8 cellular contexts compared by ENCODE assay signal in genomic region chr5:132387649-132388117, GRCh38. TPM values are rescaled to one million over a fixed set of nuclear protein-coding genes. Genes with fewer than 3 reads are reported as not detected.
A peak's percentile ranks its signal among the peaks of the same experiment; 100 is the strongest.
DNase-seq lines count a peak whose midpoint lies in the region; ATAC-seq and TF ChIP-seq lines count a peak whose summit lies in the region.

No MANE protein-coding gene starts in this region.

- H3K27me3 ChIP-seq in prostate gland (replicated peaks; ENCODE audit: insufficient read depth) = no peaks in the 10 kb centered on the region

- DNase-seq in HFF-Myc (ENCODE audit: extremely low read depth, low read depth) (peak; percentile 97), T-helper 17 cell (no peak), fibroblast of the aortic adventitia (ENCODE audit: low read depth) (peak; percentile 99), prostate gland (ENCODE audit: low spot score) (peak; percentile 82), COR-L47 (lab: John Stamatoyannopoulos, UW) (no peak), HuH-7 (ENCODE audit: low spot score) (no peak)
- DNase-seq in stimulated activated CD4-positive, alpha-beta T cell treated with anti-CD3 and anti-CD28 coated beads, Interleukin-12 subunit alpha, Interleukin-12 subunit beta, amount 100 ng/mL, for 4 hours = no peak

- no peaks in the 10 kb centered on the region for H3K27me3 Mint-ChIP-seq in T-helper 17 cell

- TF ChIP-seq CTCF in HFF-Myc (IDR thresholded peaks at IDR 0.05; ENCODE audit: low read depth, low read length, missing control alignments) (no peak), fibroblast of the aortic adventitia (IDR thresholded peaks at IDR 0.05; ENCODE audit: insufficient read depth, low read length) (peak; percentile 2), prostate gland (IDR thresholded peaks at IDR 0.05) (peak in 1 of 4 experiments; percentile 16)

- peak overlapping the region; percentile 86 for H3K27ac Mint-ChIP-seq in T-helper 17 cell

- no peaks in the 10 kb centered on the region for H3K36me3 Mint-ChIP-seq in T-helper 17 cell (ENCODE audit: low read depth)

- H3K4me3 ChIP-seq in HFF-Myc (replicated peaks; ENCODE audit: low read depth, low read length) (no peak overlapping the region), fibroblast of the aortic adventitia (ENCODE audit: low read depth, low read length) (peak overlapping the region; percentile 22), prostate gland (no peak overlapping the region)

- H3K9me3 ChIP-seq in T-helper 17 cell (ENCODE audit: control insufficient read depth, low read length, poor library complexity, severe bottlenecking) (no peaks in the 10 kb centered on the region), prostate gland (no peaks in the 10 kb centered on the region)

- intact Hi-C loops in prostate gland (cut with DNase I) = loop anchor here (1.0 kb wide), 1 partner anchor 23 kb away; no protein-coding TSS in a partner anchor

- WGBS in prostate gland = 10% methylated on average over 4 of the region's 4 CpGs

- no peak for ATAC-seq in T-helper 17 cell
- no peak for ATAC-seq in activated CD4-positive, CD25-positive, alpha-beta regulatory T cell treated with anti-CD3 and anti-CD28 coated beads, Interleukin-2, amount 50 U/mL, for 24 hours

- no peaks in the 10 kb centered on the region for H3K36me3 ChIP-seq in prostate gland

- H3K27ac ChIP-seq in prostate gland = peak overlapping the region; percentile 89 to 92

- TF ChIP-seq POLR2A in prostate gland (IDR thresholded peaks at IDR 0.05) = no peak

- peaks cover 26% of the 10 kb centered on the region for H3K4me1 ChIP-seq in prostate gland (replicated peaks)

- H3K4me3 Mint-ChIP-seq in T-helper 17 cell = no peak overlapping the region

- peaks cover 48% of the 10 kb centered on the region for H3K4me1 Mint-ChIP-seq in T-helper 17 cell

RNA-seq across cellular contexts. Expression of gene SLC22A5, which starts 18.2 kb away (rescaled TPM):
- 1 to 10 TPM; 3.4 to 3.7 TPM for total RNA-seq in T-helper 17 cell
- total RNA-seq in fibroblast of the aortic adventitia (ENCODE audit: low replicate concordance) = 6.5 TPM in 2 replicates
- 10 to 100 TPM; 26.2 to 37.5 TPM for total RNA-seq in prostate gland

Comparison
In these comparisons a context has a peak if more than half of its experiments do, and no peak if none do; other contexts are left out.
1. DNase-seq: peak in HFF-Myc (single experiment), fibroblast of the aortic adventitia (single experiment) and prostate gland (single experiment); none in T-helper 17 cell (0 of 3), stimulated activated CD4-positive, alpha-beta T cell treated with anti-CD3 and anti-CD28 coated beads, Interleukin-12 subunit alpha, Interleukin-12 subunit beta, amount 100 ng/mL, for 4 hours (single experiment), COR-L47 (single experiment) and HuH-7 (single experiment).